8 cellular contexts compared by ENCODE assay signal in the genomic region with DNA sequence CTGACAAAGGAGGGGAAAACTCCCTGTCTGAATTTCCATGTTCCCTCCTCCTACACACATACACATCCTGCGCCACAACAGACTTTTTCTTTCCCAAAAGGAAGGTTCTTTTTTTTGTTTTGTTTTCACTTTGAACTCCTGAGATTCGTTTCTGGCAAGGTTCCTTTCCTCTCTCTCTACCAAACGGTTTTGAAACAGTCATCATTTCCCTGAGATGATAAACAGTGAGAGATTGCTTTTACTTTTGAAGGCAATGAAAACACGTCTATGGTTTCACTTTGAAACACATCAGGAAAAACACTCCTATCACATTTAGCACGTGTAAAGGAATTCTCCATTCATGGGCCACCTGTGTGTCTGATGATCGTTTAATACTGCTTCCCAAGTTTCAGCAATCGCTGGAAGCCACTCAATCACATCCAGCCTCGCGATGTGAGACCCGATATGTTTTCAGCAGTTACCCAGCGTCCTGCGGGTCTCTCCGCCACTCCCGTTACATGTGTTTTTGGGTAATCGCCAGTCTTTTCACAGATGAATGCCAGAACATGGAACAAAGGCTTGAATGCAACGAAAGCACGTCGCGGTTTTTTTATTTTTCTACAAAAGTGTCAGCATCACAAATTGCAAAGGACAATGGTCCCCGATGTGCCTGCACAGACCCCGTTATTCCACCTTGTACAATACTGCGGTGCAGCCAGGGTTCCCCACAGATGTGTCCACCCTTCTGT.
DNase-seq lines count a peak whose midpoint lies in the region; TF ChIP-seq lines count a peak whose summit lies in the region.

No MANE protein-coding gene starts in this region.

- H3K9me3 ChIP-seq in esophagus (ENCODE audit: control insufficient read depth in 2 of 2, insufficient read depth in 1 of 2, low read depth in 1 of 2, low read length in 1 of 2): no peaks in the 10 kb centered on the region
- H3K9me3 ChIP-seq in endodermal cell (ENCODE audit: control insufficient read depth, low read length): no peaks in the 10 kb centered on the region

- H3K36me3 ChIP-seq in esophagus (ENCODE audit: control insufficient read depth in 2 of 2, insufficient read depth in 2 of 2, low read length in 1 of 2) (no peaks in the 10 kb centered on the region), endodermal cell (ENCODE audit: control insufficient read depth, insufficient read depth, low read length) (no peaks in the 10 kb centered on the region)

- H3K4me3 ChIP-seq in esophagus (ENCODE audit: low read depth in 1 of 2, low read length in 2 of 2) (peak overlapping the region; percentile 41 to 57), endodermal cell (ENCODE audit: low read length) (no peak overlapping the region)

- DNase-seq in NCI-H82 (lab: John Stamatoyannopoulos, UW) (peak; percentile 17), NCI-H82 treated with DMSO at 0.1 percent for 48 hours (lab: John Stamatoyannopoulos, UW; ENCODE audit: unreplicated experiment) (no peak), RWPE1 (ENCODE audit: low spot score) (peak; percentile 24), pulmonary artery endothelial cell (ENCODE audit: low read depth, low spot score) (peak; percentile 22), HK-2 (ENCODE audit: unreplicated experiment) (no peak), caudate nucleus (lab: John Stamatoyannopoulos, UW) (no peak), endodermal cell (no peak)

- H3K4me1 ChIP-seq in esophagus (ENCODE audit: control insufficient read depth in 2 of 2, insufficient read depth in 2 of 2, low read length in 1 of 2) (no peaks in the 10 kb centered on the region), endodermal cell (ENCODE audit: control insufficient read depth, insufficient read depth, low read length) (no peaks in the 10 kb centered on the region)

- no peaks in the 10 kb centered on the region for H3K36me3 Mint-ChIP-seq in endodermal cell (ENCODE audit: low read depth)

- no peaks in the 10 kb centered on the region for H3K27me3 Mint-ChIP-seq in endodermal cell (ENCODE audit: insufficient read depth)

- CTCF ChIA-PET in RWPE1 (lab: Yijun Ruan, JAX): no interaction called here

- H3K4me3 Mint-ChIP-seq in endodermal cell: no peak overlapping the region

- TF ChIP-seq CTCF in RWPE1 (conservative IDR thresholded peaks at IDR 0.05; ENCODE audit: low read depth) (no peak), endodermal cell (conservative IDR thresholded peaks at IDR 0.05) (no peak)

- no peak overlapping the region for H3K27ac Mint-ChIP-seq in endodermal cell

- H3K9me3 Mint-ChIP-seq in endodermal cell: no peaks in the 10 kb centered on the region

- 7 to 15% methylated on average over 22 of the region's 22 CpGs for WGBS in esophagus, 2 donors
- WGBS in endodermal cell (ENCODE audit: insufficient coverage in 1 of 2, insufficient read length in 1 of 2), 2 experiments: 88 to 91% methylated on average over 21 to 22 of the region's 22 CpGs

- H3K27ac ChIP-seq in RWPE1 (peak overlapping the region; percentile 67), esophagus (ENCODE audit: low read depth in 2 of 2, low read length in 1 of 2) (no peak overlapping the region), caudate nucleus (ENCODE audit: low read depth, low read length) (no peak overlapping the region), endodermal cell (ENCODE audit: low read depth, low read length) (no peak overlapping the region)

- no peak overlapping the region for H3K9ac ChIP-seq in endodermal cell (ENCODE audit: extremely low read depth, low read length, poor library complexity, severe bottlenecking)

- POLR2A ChIA-PET in RWPE1 (lab: Yijun Ruan, JAX; ENCODE audit: low non-redundant PET): no interaction called here

- H3K27me3 ChIP-seq in esophagus (ENCODE audit: control insufficient read depth in 1 of 2, insufficient read depth in 2 of 2, low read length in 2 of 2) (no peaks in the 10 kb centered on the region), endodermal cell (ENCODE audit: control insufficient read depth, insufficient read depth, low read length, poor library complexity, severe bottlenecking) (no peaks in the 10 kb centered on the region)

- no peaks in the 10 kb centered on the region for H3K4me1 Mint-ChIP-seq in endodermal cell

Comparison
In these comparisons a context has a peak if more than half of its experiments do, and no peak if none do; other contexts are left out.
1. DNase-seq: peak in NCI-H82 (single experiment), RWPE1 (single experiment) and pulmonary artery endothelial cell (single experiment); none in NCI-H82 treated with DMSO at 0.1 percent for 48 hours (single experiment), HK-2 (single experiment), caudate nucleus (0 of 61) and endodermal cell (single experiment).